In genomic region chr5:119680080-119680479, GRCh38 we compare ENCODE assay signal across 12 cellular contexts. TPM values are rescaled to one million over a fixed set of nuclear protein-coding genes. Genes with fewer than 3 reads are reported as not detected.
"Had no signal": no experiment of that assay in that cellular context is flagged by ENCODE, and none has a peak within 500 bp of the region (broad histone marks: within the 10 kb centered on the region; RNA-seq: fewer than 3 reads in every experiment).

No MANE protein-coding gene starts in this region.

- H3K4me1 ChIP-seq: HAP-1 had no signal

- H3K27ac Mint-ChIP-seq: GM23338, H9, HFFc6 had no signal

- H3K27ac ChIP-seq: GM23248 had no signal

- H3K9ac ChIP-seq: GM23248 had no signal

- H3K36me3 ChIP-seq: HAP-1 had no signal

- DNase-seq: GM23248, GOT3, H7, H9, HCEC 1CT, HFFc6 had no signal

- H3K4me2 ChIP-seq: GM23338 had no signal

- H3K9me3 ChIP-seq: HAP-1 had no signal

- H3K4me3 ChIP-seq: GM23248, GM23338, HAP-1 had no signal

- FAIRE-seq: H1, H54 had no signal

- H3K4me3 Mint-ChIP-seq: GM23338, H9, HFFc6 had no signal

- ATAC-seq: GM23338, HCT116 had no signal

- H2AFZ ChIP-seq: GM23248, GM23338 had no signal

RNA-seq across cellular contexts. Expression of gene FAM170A, which starts 50.7 kb away (rescaled TPM):
- total RNA-seq: GM23248, GM23338, H1, H4, H7, H9, HFFc6 had no signal
- polyA plus RNA-seq: GM23248, GM23338, H1 had no signal
